ENCODE assay signal across 1 cellular context in the genomic region with DNA sequence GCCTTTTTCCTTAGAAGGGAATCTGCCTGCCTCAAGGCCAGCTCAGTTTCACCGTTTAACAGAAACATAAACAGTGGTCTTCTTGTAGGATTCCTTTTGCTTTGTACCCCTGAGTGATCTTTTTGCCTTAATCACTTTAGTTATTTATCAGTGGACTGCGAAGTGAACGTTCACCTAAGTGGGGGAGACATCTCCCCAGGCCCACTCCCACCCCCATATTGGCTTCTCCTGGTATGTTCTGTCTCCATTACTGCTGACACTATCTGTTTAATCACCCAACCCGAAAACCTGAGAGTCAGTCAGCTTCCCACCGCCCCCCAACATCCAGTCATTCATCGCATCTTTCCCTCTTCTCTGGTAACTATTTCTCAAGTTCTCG.
TF ChIP-seq lines count a peak whose summit lies in the region.

No MANE protein-coding gene starts in this region.

TF ChIP-seq in GM23338, 12 proteins besides CTCF, POLR2A, EP300 and RAD21 (continued from another document):
- TF ChIP-seq, protein P1, sequence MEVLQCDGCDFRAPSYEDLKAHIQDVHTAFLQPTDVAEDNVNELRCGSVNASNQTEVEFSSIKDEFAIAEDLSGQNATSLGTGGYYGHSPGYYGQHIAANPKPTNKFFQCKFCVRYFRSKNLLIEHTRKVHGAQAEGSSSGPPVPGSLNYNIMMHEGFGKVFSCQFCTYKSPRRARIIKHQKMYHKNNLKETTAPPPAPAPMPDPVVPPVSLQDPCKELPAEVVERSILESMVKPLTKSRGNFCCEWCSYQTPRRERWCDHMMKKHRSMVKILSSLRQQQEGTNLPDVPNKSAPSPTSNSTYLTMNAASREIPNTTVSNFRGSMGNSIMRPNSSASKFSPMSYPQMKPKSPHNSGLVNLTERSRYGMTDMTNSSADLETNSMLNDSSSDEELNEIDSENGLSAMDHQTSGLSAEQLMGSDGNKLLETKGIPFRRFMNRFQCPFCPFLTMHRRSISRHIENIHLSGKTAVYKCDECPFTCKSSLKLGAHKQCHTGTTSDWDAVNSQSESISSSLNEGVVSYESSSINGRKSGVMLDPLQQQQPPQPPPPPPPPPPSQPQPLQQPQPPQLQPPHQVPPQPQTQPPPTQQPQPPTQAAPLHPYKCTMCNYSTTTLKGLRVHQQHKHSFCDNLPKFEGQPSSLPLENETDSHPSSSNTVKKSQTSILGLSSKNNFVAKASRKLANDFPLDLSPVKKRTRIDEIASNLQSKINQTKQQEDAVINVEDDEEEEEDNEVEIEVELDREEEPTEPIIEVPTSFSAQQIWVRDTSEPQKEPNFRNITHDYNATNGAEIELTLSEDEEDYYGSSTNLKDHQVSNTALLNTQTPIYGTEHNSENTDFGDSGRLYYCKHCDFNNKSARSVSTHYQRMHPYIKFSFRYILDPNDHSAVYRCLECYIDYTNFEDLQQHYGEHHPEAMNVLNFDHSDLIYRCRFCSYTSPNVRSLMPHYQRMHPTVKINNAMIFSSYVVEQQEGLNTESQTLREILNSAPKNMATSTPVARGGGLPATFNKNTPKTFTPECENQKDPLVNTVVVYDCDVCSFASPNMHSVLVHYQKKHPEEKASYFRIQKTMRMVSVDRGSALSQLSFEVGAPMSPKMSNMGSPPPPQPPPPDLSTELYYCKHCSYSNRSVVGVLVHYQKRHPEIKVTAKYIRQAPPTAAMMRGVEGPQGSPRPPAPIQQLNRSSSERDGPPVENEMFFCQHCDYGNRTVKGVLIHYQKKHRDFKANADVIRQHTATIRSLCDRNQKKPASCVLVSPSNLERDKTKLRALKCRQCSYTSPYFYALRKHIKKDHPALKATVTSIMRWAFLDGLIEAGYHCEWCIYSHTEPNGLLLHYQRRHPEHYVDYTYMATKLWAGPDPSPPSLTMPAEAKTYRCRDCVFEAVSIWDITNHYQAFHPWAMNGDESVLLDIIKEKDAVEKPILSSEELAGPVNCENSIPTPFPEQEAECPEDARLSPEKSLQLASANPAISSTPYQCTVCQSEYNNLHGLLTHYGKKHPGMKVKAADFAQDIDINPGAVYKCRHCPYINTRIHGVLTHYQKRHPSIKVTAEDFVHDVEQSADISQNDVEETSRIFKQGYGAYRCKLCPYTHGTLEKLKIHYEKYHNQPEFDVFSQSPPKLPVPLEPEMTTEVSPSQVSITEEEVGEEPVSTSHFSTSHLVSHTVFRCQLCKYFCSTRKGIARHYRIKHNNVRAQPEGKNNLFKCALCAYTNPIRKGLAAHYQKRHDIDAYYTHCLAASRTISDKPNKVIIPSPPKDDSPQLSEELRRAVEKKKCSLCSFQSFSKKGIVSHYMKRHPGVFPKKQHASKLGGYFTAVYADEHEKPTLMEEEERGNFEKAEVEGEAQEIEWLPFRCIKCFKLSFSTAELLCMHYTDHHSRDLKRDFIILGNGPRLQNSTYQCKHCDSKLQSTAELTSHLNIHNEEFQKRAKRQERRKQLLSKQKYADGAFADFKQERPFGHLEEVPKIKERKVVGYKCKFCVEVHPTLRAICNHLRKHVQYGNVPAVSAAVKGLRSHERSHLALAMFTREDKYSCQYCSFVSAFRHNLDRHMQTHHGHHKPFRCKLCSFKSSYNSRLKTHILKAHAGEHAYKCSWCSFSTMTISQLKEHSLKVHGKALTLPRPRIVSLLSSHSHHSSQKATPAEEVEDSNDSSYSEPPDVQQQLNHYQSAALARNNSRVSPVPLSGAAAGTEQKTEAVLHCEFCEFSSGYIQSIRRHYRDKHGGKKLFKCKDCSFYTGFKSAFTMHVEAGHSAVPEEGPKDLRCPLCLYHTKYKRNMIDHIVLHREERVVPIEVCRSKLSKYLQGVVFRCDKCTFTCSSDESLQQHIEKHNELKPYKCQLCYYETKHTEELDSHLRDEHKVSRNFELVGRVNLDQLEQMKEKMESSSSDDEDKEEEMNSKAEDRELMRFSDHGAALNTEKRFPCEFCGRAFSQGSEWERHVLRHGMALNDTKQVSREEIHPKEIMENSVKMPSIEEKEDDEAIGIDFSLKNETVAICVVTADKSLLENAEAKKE (CRISPR knock-in tag; IDR thresholded peaks at IDR 0.05): no peak
- TF ChIP-seq REST (IDR thresholded peaks at IDR 0.05; ENCODE audit: unreplicated experiment) (no peak), EZH2phosphoT487 (IDR thresholded peaks at IDR 0.05; ENCODE audit: unreplicated experiment) (no peak), ZNF331 (CRISPR knock-in tag; IDR thresholded peaks at IDR 0.05; ENCODE audit: low read depth) (no peak)
- TF ChIP-seq, protein P2, sequence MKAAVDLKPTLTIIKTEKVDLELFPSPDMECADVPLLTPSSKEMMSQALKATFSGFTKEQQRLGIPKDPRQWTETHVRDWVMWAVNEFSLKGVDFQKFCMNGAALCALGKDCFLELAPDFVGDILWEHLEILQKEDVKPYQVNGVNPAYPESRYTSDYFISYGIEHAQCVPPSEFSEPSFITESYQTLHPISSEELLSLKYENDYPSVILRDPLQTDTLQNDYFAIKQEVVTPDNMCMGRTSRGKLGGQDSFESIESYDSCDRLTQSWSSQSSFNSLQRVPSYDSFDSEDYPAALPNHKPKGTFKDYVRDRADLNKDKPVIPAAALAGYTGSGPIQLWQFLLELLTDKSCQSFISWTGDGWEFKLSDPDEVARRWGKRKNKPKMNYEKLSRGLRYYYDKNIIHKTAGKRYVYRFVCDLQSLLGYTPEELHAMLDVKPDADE (IDR thresholded peaks at IDR 0.05): no peak
